Comparison of ENCODE assay signal across 14 cellular contexts in genomic region chr1:19258353-19258752, GRCh38.
"Had no signal": no experiment of that assay in that cellular context is flagged by ENCODE, and none has a peak within 500 bp of the region (broad histone marks: within the 10 kb centered on the region; RNA-seq: fewer than 3 reads in every experiment).

No MANE protein-coding gene starts in this region.

- H3K4me3 Mint-ChIP-seq: activated CD8-positive, alpha-beta memory T cell treated with anti-CD3 and anti-CD28 coated beads, Interleukin-2, amount 10 ng/mL, durations not matched to agents 7 days and 5 days; nephron; WTC11 had no signal

- H3K9me3 Mint-ChIP-seq: nephron, WTC11 had no signal

- H3K27ac ChIP-seq: epithelial cell of prostate, lower lobe of right lung, transverse colon, vagina had no signal

- ATAC-seq: activated CD8-positive, alpha-beta memory T cell treated with anti-CD3 and anti-CD28 coated beads, Interleukin-2, amount 10 ng/mL, durations not matched to agents 7 days and 5 days; WTC11 had no signal

- H3K27me3 Mint-ChIP-seq: activated CD8-positive, alpha-beta memory T cell treated with anti-CD3 and anti-CD28 coated beads, Interleukin-2, amount 10 ng/mL, durations not matched to agents 7 days and 5 days had no signal

- DNase-seq: activated CD4-positive, alpha-beta T cell treated with anti-CD3 and anti-CD28 coated beads for 48 hours; activated CD8-positive, alpha-beta memory T cell treated with anti-CD3 and anti-CD28 coated beads, Interleukin-2, amount 10 ng/mL, durations not matched to agents 7 days and 5 days; foreskin melanocyte; left cardiac atrium; lower lobe of right lung; nucleus accumbens; stimulated activated CD4-positive, alpha-beta T cell treated with anti-CD3 and anti-CD28 coated beads, Interleukin-2, amount 100 ng/mL, for 48 hours; stimulated activated naive CD4-positive, alpha-beta T cell; T-helper 2 cell; transverse colon had no signal

- H3K27ac Mint-ChIP-seq: activated CD8-positive, alpha-beta memory T cell treated with anti-CD3 and anti-CD28 coated beads, Interleukin-2, amount 10 ng/mL, durations not matched to agents 7 days and 5 days; nephron; WTC11 had no signal
